1 cellular context compared by ENCODE assay signal in genomic region chr2:45610281-45611019, GRCh38.
TF ChIP-seq lines count a peak whose summit lies in the region.

No MANE protein-coding gene starts in this region.

TF ChIP-seq in GM12878, 131 proteins besides CTCF, POLR2A, EP300 and RAD21 (continued from another document):
- TF ChIP-seq POLR2AphosphoS5 (IDR thresholded peaks at IDR 0.05; ENCODE audit: low read length) = 0 out of 2 replicates have a peak, but pooled peaks have one; percentile 43
- 0 out of 2 replicates have a peak, but pooled peaks have one; percentile 55 for TF ChIP-seq MLLT1 (IDR thresholded peaks at IDR 0.05)
- no peak for TF ChIP-seq CBFB (IDR thresholded peaks at IDR 0.05; ENCODE audit: low read depth)
- 0 out of 2 replicates have a peak, but pooled peaks have one; percentile 28 for TF ChIP-seq EED (IDR thresholded peaks at IDR 0.05; ENCODE audit: low read depth)
- 0 out of 2 replicates have a peak, but pooled peaks have one; percentile 22 for TF ChIP-seq ZNF207 (IDR thresholded peaks at IDR 0.05; ENCODE audit: borderline replicate concordance)
- TF ChIP-seq E4F1 (IDR thresholded peaks at IDR 0.05; ENCODE audit: borderline replicate concordance, partially characterized antibody) = peak; percentile 33
- TF ChIP-seq ATF3 (IDR thresholded peaks at IDR 0.05; ENCODE audit: borderline replicate concordance, extremely low read depth, low read depth, low read length) = peak; percentile 62; the same call in 1 of the 2 replicates
- TF ChIP-seq HDAC6 (IDR thresholded peaks at IDR 0.05; ENCODE audit: unreplicated experiment) = no peak
- no peak for TF ChIP-seq MXI1 (IDR thresholded peaks at IDR 0.05; ENCODE audit: low read depth, low read length)
- TF ChIP-seq ZNF384 (IDR thresholded peaks at IDR 0.05; ENCODE audit: borderline replicate concordance, low read depth, low read length) = peak; percentile 32; the same call in 1 of the 2 replicates
- TF ChIP-seq POU2F2 (IDR thresholded peaks at IDR 0.05; ENCODE audit: borderline replicate concordance, low read depth, low read length) = peak; percentile 31; the same call in 1 of the 3 replicates
- TF ChIP-seq SREBF2 (IDR thresholded peaks at IDR 0.05; ENCODE audit: low read length) = no peak
- TF ChIP-seq IKZF1 (conservative IDR thresholded peaks at IDR 0.05) = 0 out of 2 replicates have a peak, but pooled peaks have one; percentile 8
- TF ChIP-seq ZNF274 (IDR thresholded peaks at IDR 0.05; ENCODE audit: insufficient read depth, insufficient read length) = no peak
- TF ChIP-seq SIX5 (IDR thresholded peaks at IDR 0.05; ENCODE audit: low read depth, low read length, severe bottlenecking) = no peak
- TF ChIP-seq USF1 (IDR thresholded peaks at IDR 0.05; ENCODE audit: borderline replicate concordance, extremely low read length, insufficient read depth, low read depth, low read length) = peak; percentile 85
- TF ChIP-seq USF2 (IDR thresholded peaks at IDR 0.05; ENCODE audit: borderline replicate concordance, low read depth, low read length) = peak; percentile 83
- 0 out of 2 replicates have a peak, but pooled peaks have one; percentile 3 for TF ChIP-seq SIN3A (IDR thresholded peaks at IDR 0.05; ENCODE audit: low read depth, low read length)
- 0 out of 2 replicates have a peak, but pooled peaks have one; percentile 39 for TF ChIP-seq RELB (IDR thresholded peaks at IDR 0.05; ENCODE audit: low read depth)
